ENCODE assay signal across 19 cellular contexts in the genomic region with DNA sequence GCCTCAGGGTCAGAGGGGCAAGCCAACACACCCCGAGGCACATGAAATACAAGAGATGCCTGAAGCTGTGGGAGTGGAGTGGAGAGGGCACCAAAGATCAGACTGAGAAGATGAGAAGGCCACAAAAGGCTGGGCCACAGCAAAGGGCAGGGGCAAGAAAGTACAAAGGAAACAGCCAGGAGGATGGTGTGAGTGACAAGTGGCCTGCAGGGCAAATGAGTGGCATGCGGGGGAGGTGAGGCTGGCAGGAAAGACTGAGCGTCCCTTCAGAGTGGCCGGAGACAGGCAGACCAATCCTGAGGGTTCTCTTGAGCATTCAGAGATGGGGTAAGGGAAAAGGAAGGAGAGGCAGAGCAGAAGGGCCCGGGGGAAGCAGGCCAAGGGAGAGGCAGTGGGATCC. TPM values are rescaled to one million over a fixed set of nuclear protein-coding genes. Genes with fewer than 3 reads are reported as not detected.
"Had no signal": no experiment of that assay in that cellular context is flagged by ENCODE, and none has a peak within 500 bp of the region (broad histone marks: within the 10 kb centered on the region; RNA-seq: fewer than 3 reads in every experiment).

No MANE protein-coding gene starts in this region.

- H3K4me3 Mint-ChIP-seq: activated CD8-positive, alpha-beta T cell treated with anti-CD3 and anti-CD28 coated beads for 36 hours; activated naive CD4-positive, alpha-beta T cell treated with anti-CD3 and anti-CD28 coated beads, Interleukin-2, amount 50 U/mL, for 24 hours; memory B cell; type B pancreatic cell had no signal

- ATAC-seq: activated CD8-positive, alpha-beta T cell treated with anti-CD3 and anti-CD28 coated beads for 36 hours; left lobe of liver; right cardiac atrium had no signal

- H3K27me3 ChIP-seq: breast epithelium, dorsolateral prefrontal cortex, esophagus squamous epithelium had no signal

- H3K36me3 ChIP-seq: breast epithelium had no signal

- H3K27ac Mint-ChIP-seq: activated naive CD4-positive, alpha-beta T cell treated with anti-CD3 and anti-CD28 coated beads, Interleukin-2, amount 50 U/mL, for 24 hours; memory B cell; type B pancreatic cell had no signal

- H3K4me3 ChIP-seq: breast epithelium, dorsolateral prefrontal cortex, esophagus squamous epithelium, smooth muscle cell had no signal

- H3K27me3 Mint-ChIP-seq: activated CD8-positive, alpha-beta T cell treated with anti-CD3 and anti-CD28 coated beads for 36 hours; activated naive CD4-positive, alpha-beta T cell treated with anti-CD3 and anti-CD28 coated beads, Interleukin-2, amount 50 U/mL, for 24 hours; memory B cell; type B pancreatic cell had no signal

- H3K27ac ChIP-seq: dorsolateral prefrontal cortex, esophagus squamous epithelium had no signal

- H3K9me3 ChIP-seq: breast epithelium, esophagus squamous epithelium had no signal

- H3K9me3 Mint-ChIP-seq: activated CD8-positive, alpha-beta T cell treated with anti-CD3 and anti-CD28 coated beads for 36 hours; activated naive CD4-positive, alpha-beta T cell treated with anti-CD3 and anti-CD28 coated beads, Interleukin-2, amount 50 U/mL, for 24 hours; memory B cell; type B pancreatic cell had no signal

- FAIRE-seq: islet of Langerhans had no signal

- DNase-seq: activated CD8-positive, alpha-beta memory T cell treated with anti-CD3 and anti-CD28 coated beads, Interleukin-2, amount 50 U/mL, for 48 hours; activated CD8-positive, alpha-beta T cell treated with anti-CD3 and anti-CD28 coated beads for 36 hours; anterior cingulate cortex; dorsolateral prefrontal cortex; esophagus squamous epithelium; foreskin fibroblast; head of caudate nucleus; substantia nigra; SW 1271 had no signal

- H3K36me3 Mint-ChIP-seq: activated naive CD4-positive, alpha-beta T cell treated with anti-CD3 and anti-CD28 coated beads, Interleukin-2, amount 50 U/mL, for 24 hours had no signal

- H3K4me2 ChIP-seq: smooth muscle cell had no signal

RNA-seq across cellular contexts. Expression of a gene that starts 23.2 kb away (rescaled TPM):
- total RNA-seq: smooth muscle cell had no signal

RNA-seq across cellular contexts. Expression of a gene that starts 29.2 kb away (rescaled TPM):
- total RNA-seq: activated CD8-positive, alpha-beta T cell treated with anti-CD3 and anti-CD28 coated beads for 36 hours; breast epithelium; chondrocyte; esophagus squamous epithelium; left lobe of liver; posterior vena cava; right cardiac atrium; smooth muscle cell had no signal
